Comparison of ENCODE assay signal across 8 cellular contexts in genomic region chr1:109090415-109091195, GRCh38. TPM values are rescaled to one million over a fixed set of nuclear protein-coding genes. Genes with fewer than 3 reads are reported as not detected.
DNase-seq lines count a peak whose midpoint lies in the region; ATAC-seq and TF ChIP-seq lines count a peak whose summit lies in the region.

TMEM167B (plus strand) TSS chr1:109090764; CDS start chr1:109090873, 109 bp downstream.

- peak within 1 kb of the TSS; percentile 84 for H2AFZ ChIP-seq in H9 (ENCODE audit: low read length)

- peak within 1 kb of the TSS; percentile 42 for H3K4me2 ChIP-seq in H9 (ENCODE audit: insufficient read depth, insufficient read length, low read length)

- no peak within 1 kb of the TSS for H2BK20ac ChIP-seq in H9 (ENCODE audit: low read depth, low read length, poor library complexity, severe bottlenecking)

- H3K9me3 Mint-ChIP-seq in H9 (no peaks in the 10 kb centered on the region; a peak in 1 of 5 replicates), nephron progenitor cell (peaks cover 17% of the 10 kb centered on the region)
- no peaks in the 10 kb centered on the region for H3K9me3 Mint-ChIP-seq in stimulated activated naive CD8-positive, alpha-beta T cell treated with anti-CD3 and anti-CD28 coated beads, Interleukin-15, amount 100 ng/mL, for 72 hours

- no peak within 1 kb of the TSS for H2BK12ac ChIP-seq in H9 (ENCODE audit: insufficient read length, low read depth, low read length)

- H4K91ac ChIP-seq in H9 (ENCODE audit: insufficient read length, low read depth, low read length): no peak within 1 kb of the TSS

- H3K36me3 Mint-ChIP-seq in H9 (ENCODE audit: insufficient read depth in 1 of 3, low read depth in 3 of 3) (peaks cover 0 to 17% (median 13%) of the 10 kb centered on the region in 3 experiments; a peak in 5 of 7 replicates), nephron progenitor cell (ENCODE audit: low read depth) (peaks cover 32% of the 10 kb centered on the region)

- no peak within 1 kb of the TSS for H2BK5ac ChIP-seq in H9 (ENCODE audit: insufficient read length, low read length)

- H3K27me3 Mint-ChIP-seq in H9 (ENCODE audit: low read depth) (no peaks in the 10 kb centered on the region; the same call in 1 of the 2 replicates), nephron progenitor cell (ENCODE audit: low read depth, poor library complexity) (peaks cover 4% of the 10 kb centered on the region)
- H3K27me3 Mint-ChIP-seq in stimulated activated naive CD8-positive, alpha-beta T cell treated with anti-CD3 and anti-CD28 coated beads, Interleukin-15, amount 100 ng/mL, for 72 hours: no peaks in the 10 kb centered on the region

- no peak within 1 kb of the TSS for H2BK120ac ChIP-seq in H9 (ENCODE audit: low read depth, low read length, poor library complexity, severe bottlenecking)

- TF ChIP-seq CTCF in H9 (conservative IDR thresholded peaks at IDR 0.05): no peak
- TF ChIP-seq CTCF in fibroblast of the aortic adventitia (IDR thresholded peaks at IDR 0.05; ENCODE audit: insufficient read depth, low read length): no peak
- no peak for TF ChIP-seq CTCF in nephron progenitor cell (IDR thresholded peaks at IDR 0.05)

- H2AK5ac ChIP-seq in H9 (ENCODE audit: insufficient read length, low read length): no peak within 1 kb of the TSS

- no peak within 1 kb of the TSS for H3K56ac ChIP-seq in H9 (ENCODE audit: insufficient read length, low read depth, low read length)

- no peak within 1 kb of the TSS for H3T11ph ChIP-seq in H9 (ENCODE audit: low read length)

- H3K79me1 ChIP-seq in H9 (ENCODE audit: insufficient read depth, low read depth, low read length, poor library complexity, severe bottlenecking): no peaks in the 10 kb centered on the region

- H3K4me1 ChIP-seq in H9 (ENCODE audit: insufficient read depth, low read length): no peaks in the 10 kb centered on the region

- no peak within 1 kb of the TSS for H3K4ac ChIP-seq in H9 (ENCODE audit: low read depth, low read length)

- no CpG with 5 or more reads among the region's 53 CpGs for WGBS in H9 (ENCODE audit: extremely low coverage, insufficient read length, low lambda C conversion rate)

- H4K20me1 ChIP-seq in H9 (ENCODE audit: control insufficient read depth, insufficient read depth, insufficient read length): no peaks in the 10 kb centered on the region

- ATAC-seq in stimulated activated naive CD8-positive, alpha-beta T cell treated with anti-CD3 and anti-CD28 coated beads, Interleukin-15, amount 100 ng/mL, for 72 hours: peak; percentile 97

- peak within 1 kb of the TSS; percentile 1 for H3K27ac ChIP-seq in H9 (ENCODE audit: insufficient read length, low read depth, low read length)

- no peak within 1 kb of the TSS for H4K8ac ChIP-seq in H9 (replicated peaks; ENCODE audit: insufficient read length, low read depth, low read length)

- H3K4me1 Mint-ChIP-seq in H9 (peaks cover 20 to 24% of the 10 kb centered on the region in 2 experiments), nephron progenitor cell (peaks cover 28% of the 10 kb centered on the region)
- H3K4me1 Mint-ChIP-seq in stimulated activated naive CD8-positive, alpha-beta T cell treated with anti-CD3 and anti-CD28 coated beads, Interleukin-15, amount 100 ng/mL, for 72 hours: peaks cover 30% of the 10 kb centered on the region

- no peak within 1 kb of the TSS for H4K5ac ChIP-seq in H9 (ENCODE audit: insufficient read length, low read depth, low read length)

- H3K27me3 ChIP-seq in H9 (ENCODE audit: insufficient read depth, low read length) (no peaks in the 10 kb centered on the region), MG63 (no peaks in the 10 kb centered on the region)

- H3K4me3 Mint-ChIP-seq in H9 (peak within 1 kb of the TSS; percentile 91 to 92), nephron progenitor cell (peak within 1 kb of the TSS; percentile 91)
- H3K4me3 Mint-ChIP-seq in stimulated activated naive CD8-positive, alpha-beta T cell treated with anti-CD3 and anti-CD28 coated beads, Interleukin-15, amount 100 ng/mL, for 72 hours: peak within 1 kb of the TSS; percentile 86 to 93

- H3K79me2 ChIP-seq in H9 (ENCODE audit: insufficient read depth, low read length): 0 out of 2 replicates have a peak, but pooled peaks cover 2% of the 10 kb centered on the region

- H3K9me3 ChIP-seq in H9 (ENCODE audit: control insufficient read depth, low read depth, low read length): no peaks in the 10 kb centered on the region
- H3K9me3 ChIP-seq in MG63: no peaks in the 10 kb centered on the region; the same call in 1 of the 2 replicates

- H3K27ac Mint-ChIP-seq in H9 (peak within 1 kb of the TSS; percentile 94 to 97 (median 96)), nephron progenitor cell (peak within 1 kb of the TSS; percentile 94)
- peak within 1 kb of the TSS; percentile 95 to 96 for H3K27ac Mint-ChIP-seq in stimulated activated naive CD8-positive, alpha-beta T cell treated with anti-CD3 and anti-CD28 coated beads, Interleukin-15, amount 100 ng/mL, for 72 hours

- no peak within 1 kb of the TSS for H3K18ac ChIP-seq in H9 (ENCODE audit: insufficient read length, low read depth, low read length)

- peaks cover 43% of the 10 kb centered on the region for H3K36me3 ChIP-seq in MG63

- no peak within 1 kb of the TSS for H3K14ac ChIP-seq in H9 (ENCODE audit: insufficient read depth, low read length)

- DNase-seq in ELR (ENCODE audit: low read depth): peak; percentile 96
- DNase-seq in H9: peak; percentile 95
- peak; percentile 99 for DNase-seq in MG63
- peak; percentile 83 to 90 for DNase-seq in SHP77 (lab: John Stamatoyannopoulos, UW)
- peak; percentile 82 for DNase-seq in activated effector memory CD4-positive, alpha-beta T cell treated with Interleukin-2 at 50 U/mL for 16 hours
- DNase-seq in fibroblast of the aortic adventitia (ENCODE audit: low read depth): peak; percentile 95
- DNase-seq in nephron progenitor cell: peak; percentile 81
- DNase-seq in stimulated activated naive CD8-positive, alpha-beta T cell treated with anti-CD3 and anti-CD28 coated beads, Interleukin-15, amount 100 ng/mL, for 72 hours: peak; percentile 86 to 92

- peak within 1 kb of the TSS; percentile 98 for H3K4me3 ChIP-seq in MG63
- H3K4me3 ChIP-seq in fibroblast of the aortic adventitia (ENCODE audit: low read depth, low read length): peak within 1 kb of the TSS; percentile 86

- H3K9ac ChIP-seq in H9 (ENCODE audit: extremely low read depth, insufficient read length, low read length): peak within 1 kb of the TSS; percentile 82

- H3K23me2 ChIP-seq in H9 (ENCODE audit: insufficient read length, low read depth, low read length, poor library complexity, severe bottlenecking): peaks cover 6% of the 10 kb centered on the region

- H3K23ac ChIP-seq in H9 (ENCODE audit: insufficient read length, low read depth, low read length): no peak within 1 kb of the TSS

- no peak within 1 kb of the TSS for H2BK15ac ChIP-seq in H9 (ENCODE audit: low read depth, low read length)

RNA-seq across cellular contexts. Expression of gene TMEM167B, which starts in this region (rescaled TPM):
- total RNA-seq in H9 (2021) (13.9 and 15.7 TPM in 2 replicates), fibroblast of the aortic adventitia (ENCODE audit: low replicate concordance) (26.1 and 28.8 TPM in 2 replicates)
- 43.4 and 61.3 TPM in 2 replicates for total RNA-seq in MG63 (2014; rRNA removed; shearing (Covaris generic); ENCODE audit: low replicate concordance)

Comparison
In these comparisons a context has a peak if more than half of its experiments do, and no peak if none do; other contexts are left out.
1. Peak in every context shown above with its lines: DNase-seq, ATAC-seq, H3K4me3 ChIP-seq and H3K27ac ChIP-seq.